ENCODE assay signal across 1 cellular context in the genomic region with DNA sequence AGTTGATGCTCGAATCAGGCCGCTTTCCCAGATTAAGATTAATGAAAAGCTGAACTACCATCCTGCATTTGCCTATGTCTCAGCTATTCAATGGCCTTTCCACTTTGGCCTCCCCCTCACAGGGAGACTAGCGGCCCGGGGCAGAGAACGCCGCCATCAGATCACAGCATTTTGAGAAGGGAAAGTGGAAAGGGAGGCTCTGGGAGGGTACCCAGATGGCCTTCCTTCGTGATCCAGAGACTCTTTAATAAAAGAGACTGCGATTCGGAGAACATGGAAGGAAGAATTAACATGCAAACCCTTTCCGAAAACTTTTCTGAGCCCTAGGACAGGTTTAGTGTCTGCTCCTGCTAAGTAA.
TF ChIP-seq lines count a peak whose summit lies in the region.

No MANE protein-coding gene starts in this region.

TF ChIP-seq in HEK293, 187 proteins besides CTCF, POLR2A, EP300 and RAD21 (continued from another document):
- TF ChIP-seq, protein P1, sequence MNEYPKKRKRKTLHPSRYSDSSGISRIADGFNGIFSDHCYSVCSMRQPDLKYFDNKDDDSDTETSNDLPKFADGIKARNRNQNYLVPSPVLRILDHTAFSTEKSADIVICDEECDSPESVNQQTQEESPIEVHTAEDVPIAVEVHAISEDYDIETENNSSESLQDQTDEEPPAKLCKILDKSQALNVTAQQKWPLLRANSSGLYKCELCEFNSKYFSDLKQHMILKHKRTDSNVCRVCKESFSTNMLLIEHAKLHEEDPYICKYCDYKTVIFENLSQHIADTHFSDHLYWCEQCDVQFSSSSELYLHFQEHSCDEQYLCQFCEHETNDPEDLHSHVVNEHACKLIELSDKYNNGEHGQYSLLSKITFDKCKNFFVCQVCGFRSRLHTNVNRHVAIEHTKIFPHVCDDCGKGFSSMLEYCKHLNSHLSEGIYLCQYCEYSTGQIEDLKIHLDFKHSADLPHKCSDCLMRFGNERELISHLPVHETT (tag by site-specific recombination; IDR thresholded peaks at IDR 0.05), result no peak
- TF ChIP-seq, protein P2, sequence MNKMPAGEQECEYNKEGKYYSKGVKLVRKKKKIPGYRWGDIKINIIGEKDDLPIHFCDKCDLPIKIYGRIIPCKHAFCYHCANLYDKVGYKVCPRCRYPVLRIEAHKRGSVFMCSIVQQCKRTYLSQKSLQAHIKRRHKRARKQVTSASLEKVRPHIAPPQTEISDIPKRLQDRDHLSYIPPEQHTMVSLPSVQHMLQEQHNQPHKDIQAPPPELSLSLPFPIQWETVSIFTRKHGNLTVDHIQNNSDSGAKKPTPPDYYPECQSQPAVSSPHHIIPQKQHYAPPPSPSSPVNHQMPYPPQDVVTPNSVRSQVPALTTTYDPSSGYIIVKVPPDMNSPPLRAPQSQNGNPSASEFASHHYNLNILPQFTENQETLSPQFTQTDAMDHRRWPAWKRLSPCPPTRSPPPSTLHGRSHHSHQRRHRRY (tag by site-specific recombination; IDR thresholded peaks at IDR 0.05), result no peak
- no peak for TF ChIP-seq ZNF701 (tag by site-specific recombination; IDR thresholded peaks at IDR 0.05)
- TF ChIP-seq ZNF169 (tag by site-specific recombination; IDR thresholded peaks at IDR 0.05), result no peak
- TF ChIP-seq, protein P3, sequence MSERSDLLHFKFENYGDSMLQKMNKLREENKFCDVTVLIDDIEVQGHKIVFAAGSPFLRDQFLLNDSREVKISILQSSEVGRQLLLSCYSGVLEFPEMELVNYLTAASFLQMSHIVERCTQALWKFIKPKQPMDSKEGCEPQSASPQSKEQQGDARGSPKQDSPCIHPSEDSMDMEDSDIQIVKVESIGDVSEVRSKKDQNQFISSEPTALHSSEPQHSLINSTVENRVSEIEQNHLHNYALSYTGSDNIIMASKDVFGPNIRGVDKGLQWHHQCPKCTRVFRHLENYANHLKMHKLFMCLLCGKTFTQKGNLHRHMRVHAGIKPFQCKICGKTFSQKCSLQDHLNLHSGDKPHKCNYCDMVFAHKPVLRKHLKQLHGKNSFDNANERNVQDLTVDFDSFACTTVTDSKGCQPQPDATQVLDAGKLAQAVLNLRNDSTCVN (tag by site-specific recombination; optimal IDR thresholded peaks at IDR 0.05), result no peak
